Comparison of ENCODE assay signal across 9 cellular contexts in the genomic region with DNA sequence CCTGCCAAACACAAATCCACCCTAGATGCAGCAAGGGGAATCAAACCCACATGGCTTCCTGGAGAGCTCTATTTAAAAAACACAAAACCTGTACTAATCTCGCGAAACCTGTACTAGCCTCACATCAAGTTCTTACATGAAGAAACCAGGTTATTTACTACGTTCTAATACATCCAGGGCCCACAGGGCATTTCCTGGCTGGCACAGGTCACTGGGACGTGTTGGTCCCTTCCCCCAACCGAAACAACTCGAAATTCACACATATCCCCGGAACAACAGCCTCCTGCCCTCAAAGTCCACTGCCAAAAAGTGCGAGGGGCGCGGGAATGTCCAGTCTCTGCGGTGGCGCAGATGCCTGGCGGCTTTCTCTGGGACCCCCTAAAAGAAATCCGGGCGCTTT. TPM values are rescaled to one million over a fixed set of nuclear protein-coding genes. Genes with fewer than 3 reads are reported as not detected.
A peak's percentile ranks its signal among the peaks of the same experiment; 100 is the strongest.
DNase-seq lines count a peak whose midpoint lies in the region; ATAC-seq and TF ChIP-seq lines count a peak whose summit lies in the region.
"Had no signal": no experiment of that assay in that cellular context is flagged by ENCODE, and none has a peak within 500 bp of the region (broad histone marks: within the 10 kb centered on the region; RNA-seq: fewer than 3 reads in every experiment).

No MANE protein-coding gene starts in this region.

- H3K4me1 Mint-ChIP-seq in CD4-positive, alpha-beta T cell (ENCODE audit: low read depth), result peaks cover 30% of the 10 kb centered on the region
- H3K4me1 Mint-ChIP-seq in endodermal cell, result peaks cover 7% of the 10 kb centered on the region
- H3K4me1 Mint-ChIP-seq in neural progenitor cell, result peaks cover 12% of the 10 kb centered on the region

- no peaks in the 10 kb centered on the region for H4K20me1 ChIP-seq in neural progenitor cell (ENCODE audit: low read depth)

- H3K27me3 Mint-ChIP-seq in CD4-positive, alpha-beta T cell, result peaks cover 56% of the 10 kb centered on the region
- H3K27me3 Mint-ChIP-seq in endodermal cell (ENCODE audit: insufficient read depth) (peaks cover 73% of the 10 kb centered on the region), neural progenitor cell (ENCODE audit: insufficient read depth, low read depth) (peaks cover 57% of the 10 kb centered on the region)

- peak overlapping the region; percentile 84 for H3K4me3 Mint-ChIP-seq in CD4-positive, alpha-beta T cell
- H3K4me3 Mint-ChIP-seq in endodermal cell, result peak overlapping the region; percentile 73
- peak overlapping the region; percentile 83 for H3K4me3 Mint-ChIP-seq in neural progenitor cell

- no peak for DNase-seq in CD4-positive, alpha-beta T cell
- DNase-seq in NT2/D1 (ENCODE audit: low read depth, low spot score) (no peak), endodermal cell (no peak), neural progenitor cell (ENCODE audit: low spot score) (no peak), NOMO-1 treated with DMSO at 0.1 percent for 48 hours (lab: John Stamatoyannopoulos, UW; ENCODE audit: unreplicated experiment) (no peak), NCI-H1105 (lab: John Stamatoyannopoulos, UW) (no peak), activated gamma-delta T cell treated with Interleukin-2 at 50 U/mL for 16 hours (no peak), cerebellum (ENCODE audit: low spot score) (no peak)

- peak overlapping the region; percentile 79 for H3K9ac ChIP-seq in NT2/D1 (ENCODE audit: insufficient read length, low read depth)
- no peak overlapping the region for H3K9ac ChIP-seq in endodermal cell (ENCODE audit: extremely low read depth, low read length, poor library complexity, severe bottlenecking)
- no peak overlapping the region for H3K9ac ChIP-seq in neural progenitor cell
- H3K9ac ChIP-seq: KMS-11 had no signal

- peak overlapping the region; percentile 38 for H3K27ac Mint-ChIP-seq in CD4-positive, alpha-beta T cell
- H3K27ac Mint-ChIP-seq in endodermal cell, result no peak overlapping the region
- H3K27ac Mint-ChIP-seq in neural progenitor cell, result no peak overlapping the region

- H3K36me3 ChIP-seq in NT2/D1 (ENCODE audit: insufficient read depth, insufficient read length, low read length) (no peaks in the 10 kb centered on the region), endodermal cell (ENCODE audit: control insufficient read depth, insufficient read depth, low read length) (no peaks in the 10 kb centered on the region), neural progenitor cell (no peaks in the 10 kb centered on the region)

- intact Hi-C loops in CD4-positive, alpha-beta T cell (cut with DNase I, micrococcal nuclease), result loop anchor here (5.0 kb wide), 2 partner anchors 33 to 38 kb away; no protein-coding TSS in a partner anchor

- no peaks in the 10 kb centered on the region for H3K4me1 ChIP-seq in NT2/D1 (ENCODE audit: insufficient read depth, insufficient read length)
- H3K4me1 ChIP-seq in endodermal cell (ENCODE audit: control insufficient read depth, insufficient read depth, low read length), result no peaks in the 10 kb centered on the region
- H3K4me1 ChIP-seq in neural progenitor cell, result peaks cover 9% of the 10 kb centered on the region

- no peaks in the 10 kb centered on the region for H3K36me3 Mint-ChIP-seq in CD4-positive, alpha-beta T cell (ENCODE audit: low read depth)
- no peaks in the 10 kb centered on the region for H3K36me3 Mint-ChIP-seq in endodermal cell (ENCODE audit: low read depth)
- no peaks in the 10 kb centered on the region for H3K36me3 Mint-ChIP-seq in neural progenitor cell

- no peaks in the 10 kb centered on the region for H3F3A ChIP-seq in neural progenitor cell (ENCODE audit: low read depth)

- TF ChIP-seq CTCF in CD4-positive, alpha-beta T cell (IDR thresholded peaks at IDR 0.05), result no peak
- TF ChIP-seq CTCF in endodermal cell (conservative IDR thresholded peaks at IDR 0.05) (no peak), neural progenitor cell (IDR thresholded peaks at IDR 0.05) (no peak)

- peaks cover 47% of the 10 kb centered on the region for H3K27me3 ChIP-seq in CD4-positive, alpha-beta T cell (ENCODE audit: control insufficient read depth, insufficient read depth, low read length)
- H3K27me3 ChIP-seq in NT2/D1 (ENCODE audit: insufficient read depth, insufficient read length) (peaks cover 48% of the 10 kb centered on the region), endodermal cell (ENCODE audit: control insufficient read depth, insufficient read depth, low read length, poor library complexity, severe bottlenecking) (peaks cover 57% of the 10 kb centered on the region), neural progenitor cell (peaks cover 66% of the 10 kb centered on the region)

- peak overlapping the region; percentile 58 for H2AFZ ChIP-seq in neural progenitor cell (replicated peaks)

- H3K79me2 ChIP-seq in neural progenitor cell (ENCODE audit: low read depth), result no peaks in the 10 kb centered on the region

- H3K4me3 ChIP-seq in NT2/D1 (ENCODE audit: insufficient read length, low read depth) (peak overlapping the region; percentile 71), endodermal cell (ENCODE audit: low read length) (peak overlapping the region; percentile 87), neural progenitor cell (peak overlapping the region; percentile 53)

- H3K9me3 Mint-ChIP-seq in CD4-positive, alpha-beta T cell, result no peaks in the 10 kb centered on the region
- H3K9me3 Mint-ChIP-seq in endodermal cell (no peaks in the 10 kb centered on the region), neural progenitor cell (peaks cover 22% of the 10 kb centered on the region)

- WGBS in endodermal cell (ENCODE audit: insufficient coverage in 1 of 2, insufficient read length in 1 of 2), 2 experiments, result 11 to 24% methylated on average over 6 to 15 of the region's 15 CpGs

- POLR2A ChIA-PET in CD4-positive, alpha-beta T cell (lab: Charles Lee), result interaction anchor here (0.7 to 1.3 kb wide), 3 partner anchors 9 to 104 kb away, joined by 3 to 5 read pairs (median 3); no protein-coding TSS in a partner anchor

- H3K4me2 ChIP-seq in neural progenitor cell, result peak overlapping the region; percentile 90
- H3K4me2 ChIP-seq: KMS-11 had no signal

- no peaks in the 10 kb centered on the region for H3K9me3 ChIP-seq in CD4-positive, alpha-beta T cell (ENCODE audit: control insufficient read depth, low read length)
- no peaks in the 10 kb centered on the region; the same call in 1 of the 2 replicates for H3K9me3 ChIP-seq in NT2/D1 (ENCODE audit: insufficient read depth, low read length)
- H3K9me3 ChIP-seq in endodermal cell (ENCODE audit: control insufficient read depth, low read length), result no peaks in the 10 kb centered on the region
- no peaks in the 10 kb centered on the region for H3K9me3 ChIP-seq in neural progenitor cell (ENCODE audit: low read depth)

- CTCF ChIA-PET in CD4-positive, alpha-beta T cell (lab: Charles Lee), result no interaction called here

- ATAC-seq in CD4-positive, alpha-beta T cell (ENCODE audit: poor library complexity), result no peak

- no peak overlapping the region for H3K27ac ChIP-seq in CD4-positive, alpha-beta T cell (ENCODE audit: low read depth, low read length)
- no peak overlapping the region for H3K27ac ChIP-seq in endodermal cell (ENCODE audit: low read depth, low read length)
- H3K27ac ChIP-seq in neural progenitor cell, result no peak overlapping the region
- H3K27ac ChIP-seq: KMS-11 had no signal

RNA-seq across cellular contexts. Expression of a gene that starts 1.0 kb away (rescaled TPM):
- 1 to 10 TPM; 1.7 to 1.8 TPM for total RNA-seq in CD4-positive, alpha-beta T cell
- 10 to 100 TPM in 1 of 2 donors, 1 to 10 TPM in 1; 8.9 to 13.1 TPM for total RNA-seq in endodermal cell
- 0.68 TPM for polyA plus RNA-seq in endodermal cell (2013, experiment 1 of 2)
- 0.37 TPM for polyA plus RNA-seq in endodermal cell (2013, experiment 2 of 2)
- 0.12 and 0.24 TPM in 2 replicates for total RNA-seq in neural progenitor cell (ENCODE audit: low replicate concordance)
- 0.09 TPM for total RNA-seq in cerebellum
